ENCODE assay signal across 1 cellular context in the genomic region with DNA sequence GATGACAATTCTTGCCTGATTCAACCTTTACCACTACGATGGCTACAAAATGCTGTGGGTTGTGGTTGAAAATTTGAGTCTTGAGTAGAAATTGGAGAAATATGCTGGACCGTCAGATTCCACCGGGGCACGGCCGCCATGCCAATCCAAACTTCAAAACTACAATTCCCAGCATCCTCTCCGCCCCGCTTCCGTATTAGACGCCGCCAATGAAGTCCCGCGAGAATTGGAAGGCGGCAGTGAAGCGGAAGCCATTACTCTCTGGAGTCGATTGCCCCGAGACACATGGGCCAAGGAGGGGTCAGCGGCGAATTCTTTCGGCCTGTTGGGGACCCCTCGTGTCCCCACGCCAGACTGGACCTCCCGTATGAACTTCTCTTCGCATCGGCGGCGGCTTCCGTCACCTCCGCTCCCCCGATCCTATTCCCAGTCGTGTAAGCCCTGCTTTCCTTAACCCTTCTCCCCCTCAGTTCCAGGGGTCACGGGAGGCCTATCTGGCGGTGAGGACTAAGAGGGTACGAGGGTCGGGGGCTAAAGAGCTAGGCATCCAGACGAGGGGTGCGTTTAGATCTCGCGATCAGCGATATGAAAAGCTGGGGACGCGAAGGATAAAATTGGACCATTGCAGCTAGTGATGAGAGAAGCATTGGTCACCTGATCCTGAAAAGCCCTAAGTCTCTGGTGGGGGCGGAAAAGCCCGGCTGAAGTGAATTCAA.
TF ChIP-seq lines count a peak whose summit lies in the region.

A gene (plus strand): TSS at position 239 of the 716 bp plus-strand sequence. CDS start 15,620 bp downstream, outside the sequence.

TF ChIP-seq in HEK293, 187 proteins besides CTCF, POLR2A, EP300 and RAD21 (continued from another document and continues in another):
- TF ChIP-seq, protein P1, sequence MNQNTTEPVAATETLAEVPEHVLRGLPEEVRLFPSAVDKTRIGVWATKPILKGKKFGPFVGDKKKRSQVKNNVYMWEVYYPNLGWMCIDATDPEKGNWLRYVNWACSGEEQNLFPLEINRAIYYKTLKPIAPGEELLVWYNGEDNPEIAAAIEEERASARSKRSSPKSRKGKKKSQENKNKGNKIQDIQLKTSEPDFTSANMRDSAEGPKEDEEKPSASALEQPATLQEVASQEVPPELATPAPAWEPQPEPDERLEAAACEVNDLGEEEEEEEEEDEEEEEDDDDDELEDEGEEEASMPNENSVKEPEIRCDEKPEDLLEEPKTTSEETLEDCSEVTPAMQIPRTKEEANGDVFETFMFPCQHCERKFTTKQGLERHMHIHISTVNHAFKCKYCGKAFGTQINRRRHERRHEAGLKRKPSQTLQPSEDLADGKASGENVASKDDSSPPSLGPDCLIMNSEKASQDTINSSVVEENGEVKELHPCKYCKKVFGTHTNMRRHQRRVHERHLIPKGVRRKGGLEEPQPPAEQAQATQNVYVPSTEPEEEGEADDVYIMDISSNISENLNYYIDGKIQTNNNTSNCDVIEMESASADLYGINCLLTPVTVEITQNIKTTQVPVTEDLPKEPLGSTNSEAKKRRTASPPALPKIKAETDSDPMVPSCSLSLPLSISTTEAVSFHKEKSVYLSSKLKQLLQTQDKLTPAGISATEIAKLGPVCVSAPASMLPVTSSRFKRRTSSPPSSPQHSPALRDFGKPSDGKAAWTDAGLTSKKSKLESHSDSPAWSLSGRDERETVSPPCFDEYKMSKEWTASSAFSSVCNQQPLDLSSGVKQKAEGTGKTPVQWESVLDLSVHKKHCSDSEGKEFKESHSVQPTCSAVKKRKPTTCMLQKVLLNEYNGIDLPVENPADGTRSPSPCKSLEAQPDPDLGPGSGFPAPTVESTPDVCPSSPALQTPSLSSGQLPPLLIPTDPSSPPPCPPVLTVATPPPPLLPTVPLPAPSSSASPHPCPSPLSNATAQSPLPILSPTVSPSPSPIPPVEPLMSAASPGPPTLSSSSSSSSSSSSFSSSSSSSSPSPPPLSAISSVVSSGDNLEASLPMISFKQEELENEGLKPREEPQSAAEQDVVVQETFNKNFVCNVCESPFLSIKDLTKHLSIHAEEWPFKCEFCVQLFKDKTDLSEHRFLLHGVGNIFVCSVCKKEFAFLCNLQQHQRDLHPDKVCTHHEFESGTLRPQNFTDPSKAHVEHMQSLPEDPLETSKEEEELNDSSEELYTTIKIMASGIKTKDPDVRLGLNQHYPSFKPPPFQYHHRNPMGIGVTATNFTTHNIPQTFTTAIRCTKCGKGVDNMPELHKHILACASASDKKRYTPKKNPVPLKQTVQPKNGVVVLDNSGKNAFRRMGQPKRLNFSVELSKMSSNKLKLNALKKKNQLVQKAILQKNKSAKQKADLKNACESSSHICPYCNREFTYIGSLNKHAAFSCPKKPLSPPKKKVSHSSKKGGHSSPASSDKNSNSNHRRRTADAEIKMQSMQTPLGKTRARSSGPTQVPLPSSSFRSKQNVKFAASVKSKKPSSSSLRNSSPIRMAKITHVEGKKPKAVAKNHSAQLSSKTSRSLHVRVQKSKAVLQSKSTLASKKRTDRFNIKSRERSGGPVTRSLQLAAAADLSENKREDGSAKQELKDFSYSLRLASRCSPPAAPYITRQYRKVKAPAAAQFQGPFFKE (tag by site-specific recombination; IDR thresholded peaks at IDR 0.05; ENCODE audit: borderline replicate concordance), result no peak
- TF ChIP-seq, protein P2, sequence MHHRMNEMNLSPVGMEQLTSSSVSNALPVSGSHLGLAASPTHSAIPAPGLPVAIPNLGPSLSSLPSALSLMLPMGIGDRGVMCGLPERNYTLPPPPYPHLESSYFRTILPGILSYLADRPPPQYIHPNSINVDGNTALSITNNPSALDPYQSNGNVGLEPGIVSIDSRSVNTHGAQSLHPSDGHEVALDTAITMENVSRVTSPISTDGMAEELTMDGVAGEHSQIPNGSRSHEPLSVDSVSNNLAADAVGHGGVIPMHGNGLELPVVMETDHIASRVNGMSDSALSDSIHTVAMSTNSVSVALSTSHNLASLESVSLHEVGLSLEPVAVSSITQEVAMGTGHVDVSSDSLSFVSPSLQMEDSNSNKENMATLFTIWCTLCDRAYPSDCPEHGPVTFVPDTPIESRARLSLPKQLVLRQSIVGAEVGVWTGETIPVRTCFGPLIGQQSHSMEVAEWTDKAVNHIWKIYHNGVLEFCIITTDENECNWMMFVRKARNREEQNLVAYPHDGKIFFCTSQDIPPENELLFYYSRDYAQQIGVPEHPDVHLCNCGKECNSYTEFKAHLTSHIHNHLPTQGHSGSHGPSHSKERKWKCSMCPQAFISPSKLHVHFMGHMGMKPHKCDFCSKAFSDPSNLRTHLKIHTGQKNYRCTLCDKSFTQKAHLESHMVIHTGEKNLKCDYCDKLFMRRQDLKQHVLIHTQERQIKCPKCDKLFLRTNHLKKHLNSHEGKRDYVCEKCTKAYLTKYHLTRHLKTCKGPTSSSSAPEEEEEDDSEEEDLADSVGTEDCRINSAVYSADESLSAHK (tag by site-specific recombination; IDR thresholded peaks at IDR 0.05), result no peak
- TF ChIP-seq EGR2 (tag by site-specific recombination; IDR thresholded peaks at IDR 0.05; ENCODE audit: low read depth) (0 out of 2 replicates have a peak, but pooled peaks have one; percentile 10), ZFP69B (tag by site-specific recombination; IDR thresholded peaks at IDR 0.05) (no peak), ZXDB (tag by site-specific recombination; IDR thresholded peaks at IDR 0.05) (peak; percentile 66), ZNF155 (tag by site-specific recombination; IDR thresholded peaks at IDR 0.05) (no peak), ZNF660 (tag by site-specific recombination; IDR thresholded peaks at IDR 0.05) (no peak), ZNF248 (tag by site-specific recombination; IDR thresholded peaks at IDR 0.05) (no peak), ZNF670 (tag by site-specific recombination; IDR thresholded peaks at IDR 0.05; ENCODE audit: low read depth) (no peak), ZNF48 (tag by site-specific recombination; IDR thresholded peaks at IDR 0.05) (no peak), ZNF585B (tag by site-specific recombination; IDR thresholded peaks at IDR 0.05) (no peak), ZNF473 (tag by site-specific recombination; IDR thresholded peaks at IDR 0.05) (no peak), ZNF239 (tag by site-specific recombination; IDR thresholded peaks at IDR 0.05) (no peak), ZNF223 (tag by site-specific recombination; IDR thresholded peaks at IDR 0.05) (no peak), ZNF133 (tag by site-specific recombination; IDR thresholded peaks at IDR 0.05) (no peak), ZNF76 (tag by site-specific recombination; IDR thresholded peaks at IDR 0.05; ENCODE audit: borderline replicate concordance, low read depth) (peak; percentile 91), ZNF621 (tag by site-specific recombination; IDR thresholded peaks at IDR 0.05) (no peak), KLF8 (tag by site-specific recombination; IDR thresholded peaks at IDR 0.05) (no peak), MYNN (tag by site-specific recombination; IDR thresholded peaks at IDR 0.05; ENCODE audit: borderline replicate concordance) (no peak), ZNF214 (tag by site-specific recombination; IDR thresholded peaks at IDR 0.05; ENCODE audit: borderline replicate concordance) (no peak), SCRT2 (tag by site-specific recombination; IDR thresholded peaks at IDR 0.05) (no peak), BCL11B (tag by site-specific recombination; IDR thresholded peaks at IDR 0.05; ENCODE audit: low read depth) (0 out of 2 replicates have a peak, but pooled peaks have one; percentile 18), SP2 (tag by site-specific recombination; IDR thresholded peaks at IDR 0.05) (peak; percentile 33; the same call in 1 of the 2 replicates), ZNF169 (tag by site-specific recombination; IDR thresholded peaks at IDR 0.05) (no peak), ZNF2 (tag by site-specific recombination; IDR thresholded peaks at IDR 0.05) (no peak)
- TF ChIP-seq, protein P3, sequence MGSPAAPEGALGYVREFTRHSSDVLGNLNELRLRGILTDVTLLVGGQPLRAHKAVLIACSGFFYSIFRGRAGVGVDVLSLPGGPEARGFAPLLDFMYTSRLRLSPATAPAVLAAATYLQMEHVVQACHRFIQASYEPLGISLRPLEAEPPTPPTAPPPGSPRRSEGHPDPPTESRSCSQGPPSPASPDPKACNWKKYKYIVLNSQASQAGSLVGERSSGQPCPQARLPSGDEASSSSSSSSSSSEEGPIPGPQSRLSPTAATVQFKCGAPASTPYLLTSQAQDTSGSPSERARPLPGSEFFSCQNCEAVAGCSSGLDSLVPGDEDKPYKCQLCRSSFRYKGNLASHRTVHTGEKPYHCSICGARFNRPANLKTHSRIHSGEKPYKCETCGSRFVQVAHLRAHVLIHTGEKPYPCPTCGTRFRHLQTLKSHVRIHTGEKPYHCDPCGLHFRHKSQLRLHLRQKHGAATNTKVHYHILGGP (tag by site-specific recombination; IDR thresholded peaks at IDR 0.05), result no peak
- TF ChIP-seq, protein P4, sequence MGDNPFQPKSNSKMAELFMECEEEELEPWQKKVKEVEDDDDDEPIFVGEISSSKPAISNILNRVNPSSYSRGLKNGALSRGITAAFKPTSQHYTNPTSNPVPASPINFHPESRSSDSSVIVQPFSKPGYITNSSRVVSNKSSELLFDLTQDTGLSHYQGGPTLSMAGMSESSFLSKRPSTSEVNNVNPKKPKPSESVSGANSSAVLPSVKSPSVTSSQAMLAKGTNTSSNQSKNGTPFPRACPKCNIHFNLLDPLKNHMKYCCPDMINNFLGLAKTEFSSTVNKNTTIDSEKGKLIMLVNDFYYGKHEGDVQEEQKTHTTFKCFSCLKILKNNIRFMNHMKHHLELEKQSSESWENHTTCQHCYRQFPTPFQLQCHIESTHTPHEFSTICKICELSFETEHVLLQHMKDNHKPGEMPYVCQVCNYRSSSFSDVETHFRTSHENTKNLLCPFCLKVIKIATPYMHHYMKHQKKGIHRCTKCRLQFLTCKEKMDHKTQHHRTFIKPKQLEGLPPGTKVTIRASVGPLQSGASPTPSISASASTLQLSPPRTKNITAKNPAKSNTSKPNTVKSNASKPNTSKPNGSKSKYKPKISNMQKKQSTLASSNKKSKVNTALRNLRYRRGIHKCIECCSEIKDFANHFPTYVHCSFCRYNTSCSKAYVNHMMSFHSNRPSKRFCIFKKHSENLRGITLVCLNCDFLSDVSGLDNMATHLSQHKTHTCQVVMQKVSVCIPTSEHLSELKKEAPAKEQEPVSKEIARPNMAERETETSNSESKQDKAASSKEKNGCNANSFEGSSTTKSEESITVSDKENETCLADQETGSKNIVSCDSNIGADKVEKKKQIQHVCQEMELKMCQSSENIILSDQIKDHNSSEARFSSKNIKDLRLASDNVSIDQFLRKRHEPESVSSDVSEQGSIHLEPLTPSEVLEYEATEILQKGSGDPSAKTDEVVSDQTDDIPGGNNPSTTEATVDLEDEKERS (tag by site-specific recombination; IDR thresholded peaks at IDR 0.05), result no peak
- TF ChIP-seq, protein P5, sequence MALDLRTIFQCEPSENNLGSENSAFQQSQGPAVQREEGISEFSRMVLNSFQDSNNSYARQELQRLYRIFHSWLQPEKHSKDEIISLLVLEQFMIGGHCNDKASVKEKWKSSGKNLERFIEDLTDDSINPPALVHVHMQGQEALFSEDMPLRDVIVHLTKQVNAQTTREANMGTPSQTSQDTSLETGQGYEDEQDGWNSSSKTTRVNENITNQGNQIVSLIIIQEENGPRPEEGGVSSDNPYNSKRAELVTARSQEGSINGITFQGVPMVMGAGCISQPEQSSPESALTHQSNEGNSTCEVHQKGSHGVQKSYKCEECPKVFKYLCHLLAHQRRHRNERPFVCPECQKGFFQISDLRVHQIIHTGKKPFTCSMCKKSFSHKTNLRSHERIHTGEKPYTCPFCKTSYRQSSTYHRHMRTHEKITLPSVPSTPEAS (tag by site-specific recombination; IDR thresholded peaks at IDR 0.05), result no peak
- TF ChIP-seq, protein P6, sequence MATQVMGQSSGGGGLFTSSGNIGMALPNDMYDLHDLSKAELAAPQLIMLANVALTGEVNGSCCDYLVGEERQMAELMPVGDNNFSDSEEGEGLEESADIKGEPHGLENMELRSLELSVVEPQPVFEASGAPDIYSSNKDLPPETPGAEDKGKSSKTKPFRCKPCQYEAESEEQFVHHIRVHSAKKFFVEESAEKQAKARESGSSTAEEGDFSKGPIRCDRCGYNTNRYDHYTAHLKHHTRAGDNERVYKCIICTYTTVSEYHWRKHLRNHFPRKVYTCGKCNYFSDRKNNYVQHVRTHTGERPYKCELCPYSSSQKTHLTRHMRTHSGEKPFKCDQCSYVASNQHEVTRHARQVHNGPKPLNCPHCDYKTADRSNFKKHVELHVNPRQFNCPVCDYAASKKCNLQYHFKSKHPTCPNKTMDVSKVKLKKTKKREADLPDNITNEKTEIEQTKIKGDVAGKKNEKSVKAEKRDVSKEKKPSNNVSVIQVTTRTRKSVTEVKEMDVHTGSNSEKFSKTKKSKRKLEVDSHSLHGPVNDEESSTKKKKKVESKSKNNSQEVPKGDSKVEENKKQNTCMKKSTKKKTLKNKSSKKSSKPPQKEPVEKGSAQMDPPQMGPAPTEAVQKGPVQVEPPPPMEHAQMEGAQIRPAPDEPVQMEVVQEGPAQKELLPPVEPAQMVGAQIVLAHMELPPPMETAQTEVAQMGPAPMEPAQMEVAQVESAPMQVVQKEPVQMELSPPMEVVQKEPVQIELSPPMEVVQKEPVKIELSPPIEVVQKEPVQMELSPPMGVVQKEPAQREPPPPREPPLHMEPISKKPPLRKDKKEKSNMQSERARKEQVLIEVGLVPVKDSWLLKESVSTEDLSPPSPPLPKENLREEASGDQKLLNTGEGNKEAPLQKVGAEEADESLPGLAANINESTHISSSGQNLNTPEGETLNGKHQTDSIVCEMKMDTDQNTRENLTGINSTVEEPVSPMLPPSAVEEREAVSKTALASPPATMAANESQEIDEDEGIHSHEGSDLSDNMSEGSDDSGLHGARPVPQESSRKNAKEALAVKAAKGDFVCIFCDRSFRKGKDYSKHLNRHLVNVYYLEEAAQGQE (tag by site-specific recombination; IDR thresholded peaks at IDR 0.05), result peak; percentile 25; the same call in 1 of the 2 replicates
- TF ChIP-seq, protein P7, sequence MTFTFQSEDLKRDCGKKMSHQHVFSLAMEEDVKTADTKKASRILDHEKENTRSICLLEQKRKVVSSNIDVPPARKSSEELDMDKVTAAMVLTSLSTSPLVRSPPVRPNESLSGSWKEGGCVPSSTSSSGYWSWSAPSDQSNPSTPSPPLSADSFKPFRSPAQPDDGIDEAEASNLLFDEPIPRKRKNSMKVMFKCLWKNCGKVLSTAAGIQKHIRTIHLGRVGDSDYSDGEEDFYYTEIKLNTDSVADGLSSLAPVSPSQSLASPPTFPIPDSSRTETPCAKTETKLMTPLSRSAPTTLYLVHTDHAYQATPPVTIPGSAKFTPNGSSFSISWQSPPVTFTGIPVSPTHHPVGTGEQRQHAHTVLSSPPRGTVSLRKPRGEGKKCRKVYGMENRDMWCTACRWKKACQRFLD (tag by site-specific recombination; IDR thresholded peaks at IDR 0.05), result no peak
- TF ChIP-seq, protein P8, sequence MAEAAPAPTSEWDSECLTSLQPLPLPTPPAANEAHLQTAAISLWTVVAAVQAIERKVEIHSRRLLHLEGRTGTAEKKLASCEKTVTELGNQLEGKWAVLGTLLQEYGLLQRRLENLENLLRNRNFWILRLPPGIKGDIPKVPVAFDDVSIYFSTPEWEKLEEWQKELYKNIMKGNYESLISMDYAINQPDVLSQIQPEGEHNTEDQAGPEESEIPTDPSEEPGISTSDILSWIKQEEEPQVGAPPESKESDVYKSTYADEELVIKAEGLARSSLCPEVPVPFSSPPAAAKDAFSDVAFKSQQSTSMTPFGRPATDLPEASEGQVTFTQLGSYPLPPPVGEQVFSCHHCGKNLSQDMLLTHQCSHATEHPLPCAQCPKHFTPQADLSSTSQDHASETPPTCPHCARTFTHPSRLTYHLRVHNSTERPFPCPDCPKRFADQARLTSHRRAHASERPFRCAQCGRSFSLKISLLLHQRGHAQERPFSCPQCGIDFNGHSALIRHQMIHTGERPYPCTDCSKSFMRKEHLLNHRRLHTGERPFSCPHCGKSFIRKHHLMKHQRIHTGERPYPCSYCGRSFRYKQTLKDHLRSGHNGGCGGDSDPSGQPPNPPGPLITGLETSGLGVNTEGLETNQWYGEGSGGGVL (tag by site-specific recombination; IDR thresholded peaks at IDR 0.05), result no peak
